ENCODE assay signal across 1 cellular context in genomic region chr19:11152318-11153062, GRCh38.
TF ChIP-seq lines count a peak whose summit lies in the region.

No MANE protein-coding gene starts in this region.

TF ChIP-seq in HepG2, 621 proteins besides CTCF, POLR2A, EP300 and RAD21:
- TF ChIP-seq ZNF232 (CRISPR knock-in tag; IDR thresholded peaks at IDR 0.05; ENCODE audit: borderline replicate concordance) (no peak), NFKBIZ (CRISPR knock-in tag; IDR thresholded peaks at IDR 0.05) (no peak), ZNF383 (CRISPR knock-in tag; IDR thresholded peaks at IDR 0.05; ENCODE audit: borderline replicate concordance) (no peak), TGIF2 (CRISPR knock-in tag; IDR thresholded peaks at IDR 0.05) (no peak), KDM2A (CRISPR knock-in tag; IDR thresholded peaks at IDR 0.05; ENCODE audit: borderline replicate concordance, low read depth) (no peak), ZBTB37 (CRISPR knock-in tag; IDR thresholded peaks at IDR 0.05) (no peak), ZNF513 (CRISPR knock-in tag; conservative IDR thresholded peaks at IDR 0.05) (no peak), NR3C1 (CRISPR knock-in tag; IDR thresholded peaks at IDR 0.05) (no peak), NFE2L1 (CRISPR knock-in tag; IDR thresholded peaks at IDR 0.05; ENCODE audit: borderline replicate concordance) (no peak)
- TF ChIP-seq, protein P1, sequence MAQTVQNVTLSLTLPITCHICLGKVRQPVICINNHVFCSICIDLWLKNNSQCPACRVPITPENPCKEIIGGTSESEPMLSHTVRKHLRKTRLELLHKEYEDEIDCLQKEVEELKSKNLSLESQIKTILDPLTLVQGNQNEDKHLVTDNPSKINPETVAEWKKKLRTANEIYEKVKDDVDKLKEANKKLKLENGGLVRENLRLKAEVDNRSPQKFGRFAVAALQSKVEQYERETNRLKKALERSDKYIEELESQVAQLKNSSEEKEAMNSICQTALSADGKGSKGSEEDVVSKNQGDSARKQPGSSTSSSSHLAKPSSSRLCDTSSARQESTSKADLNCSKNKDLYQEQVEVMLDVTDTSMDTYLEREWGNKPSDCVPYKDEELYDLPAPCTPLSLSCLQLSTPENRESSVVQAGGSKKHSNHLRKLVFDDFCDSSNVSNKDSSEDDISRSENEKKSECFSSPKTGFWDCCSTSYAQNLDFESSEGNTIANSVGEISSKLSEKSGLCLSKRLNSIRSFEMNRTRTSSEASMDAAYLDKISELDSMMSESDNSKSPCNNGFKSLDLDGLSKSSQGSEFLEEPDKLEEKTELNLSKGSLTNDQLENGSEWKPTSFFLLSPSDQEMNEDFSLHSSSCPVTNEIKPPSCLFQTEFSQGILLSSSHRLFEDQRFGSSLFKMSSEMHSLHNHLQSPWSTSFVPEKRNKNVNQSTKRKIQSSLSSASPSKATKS (CRISPR knock-in tag; IDR thresholded peaks at IDR 0.05), result no peak
- TF ChIP-seq, protein P2, sequence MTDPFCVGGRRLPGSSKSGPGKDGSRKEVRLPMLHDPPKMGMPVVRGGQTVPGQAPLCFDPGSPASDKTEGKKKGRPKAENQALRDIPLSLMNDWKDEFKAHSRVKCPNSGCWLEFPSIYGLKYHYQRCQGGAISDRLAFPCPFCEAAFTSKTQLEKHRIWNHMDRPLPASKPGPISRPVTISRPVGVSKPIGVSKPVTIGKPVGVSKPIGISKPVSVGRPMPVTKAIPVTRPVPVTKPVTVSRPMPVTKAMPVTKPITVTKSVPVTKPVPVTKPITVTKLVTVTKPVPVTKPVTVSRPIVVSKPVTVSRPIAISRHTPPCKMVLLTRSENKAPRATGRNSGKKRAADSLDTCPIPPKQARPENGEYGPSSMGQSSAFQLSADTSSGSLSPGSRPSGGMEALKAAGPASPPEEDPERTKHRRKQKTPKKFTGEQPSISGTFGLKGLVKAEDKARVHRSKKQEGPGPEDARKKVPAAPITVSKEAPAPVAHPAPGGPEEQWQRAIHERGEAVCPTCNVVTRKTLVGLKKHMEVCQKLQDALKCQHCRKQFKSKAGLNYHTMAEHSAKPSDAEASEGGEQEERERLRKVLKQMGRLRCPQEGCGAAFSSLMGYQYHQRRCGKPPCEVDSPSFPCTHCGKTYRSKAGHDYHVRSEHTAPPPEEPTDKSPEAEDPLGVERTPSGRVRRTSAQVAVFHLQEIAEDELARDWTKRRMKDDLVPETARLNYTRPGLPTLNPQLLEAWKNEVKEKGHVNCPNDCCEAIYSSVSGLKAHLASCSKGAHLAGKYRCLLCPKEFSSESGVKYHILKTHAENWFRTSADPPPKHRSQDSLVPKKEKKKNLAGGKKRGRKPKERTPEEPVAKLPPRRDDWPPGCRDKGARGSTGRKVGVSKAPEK (CRISPR knock-in tag; IDR thresholded peaks at IDR 0.05; ENCODE audit: borderline replicate concordance), result no peak
- TF ChIP-seq, protein P3, sequence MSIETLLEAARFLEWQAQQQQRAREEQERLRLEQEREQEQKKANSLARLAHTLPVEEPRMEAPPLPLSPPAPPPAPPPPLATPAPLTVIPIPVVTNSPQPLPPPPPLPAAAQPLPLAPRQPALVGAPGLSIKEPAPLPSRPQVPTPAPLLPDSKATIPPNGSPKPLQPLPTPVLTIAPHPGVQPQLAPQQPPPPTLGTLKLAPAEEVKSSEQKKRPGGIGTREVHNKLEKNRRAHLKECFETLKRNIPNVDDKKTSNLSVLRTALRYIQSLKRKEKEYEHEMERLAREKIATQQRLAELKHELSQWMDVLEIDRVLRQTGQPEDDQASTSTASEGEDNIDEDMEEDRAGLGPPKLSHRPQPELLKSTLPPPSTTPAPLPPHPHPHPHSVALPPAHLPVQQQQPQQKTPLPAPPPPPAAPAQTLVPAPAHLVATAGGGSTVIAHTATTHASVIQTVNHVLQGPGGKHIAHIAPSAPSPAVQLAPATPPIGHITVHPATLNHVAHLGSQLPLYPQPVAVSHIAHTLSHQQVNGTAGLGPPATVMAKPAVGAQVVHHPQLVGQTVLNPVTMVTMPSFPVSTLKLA (IDR thresholded peaks at IDR 0.05), result no peak
